ENCODE assay signal across 8 cellular contexts in genomic region chr6:25006565-25007001, GRCh38.
DNase-seq lines count a peak whose midpoint lies in the region; ATAC-seq and TF ChIP-seq lines count a peak whose summit lies in the region.

No MANE protein-coding gene starts in this region.

- H3K4me3 ChIP-seq in LNCaP clone FGC (ENCODE audit: low read depth, low read length) (no peak overlapping the region), cardiac muscle cell (no peak overlapping the region), skeletal muscle tissue (ENCODE audit: low read length in 3 of 3) (no peak overlapping the region)

- H3K27ac ChIP-seq in cardiac muscle cell (peak overlapping the region; percentile 64), skeletal muscle tissue (ENCODE audit: low read depth, low read length) (peak overlapping the region; percentile 45)

- H3K4me3 Mint-ChIP-seq in activated T-helper 17 cell treated with anti-CD3 and anti-CD28 coated beads, Interleukin-2, amount 50 U/mL, for 72 hours, result peak overlapping the region; percentile 78

- H3K27me3 ChIP-seq in cardiac muscle cell, result no peaks in the 10 kb centered on the region
- no peaks in the 10 kb centered on the region for H3K27me3 ChIP-seq in skeletal muscle tissue (ENCODE audit: control insufficient read depth in 3 of 3, insufficient read depth in 3 of 3, low read length in 3 of 3)

- H3K9me3 ChIP-seq in cardiac muscle cell (ENCODE audit: low read depth) (no peaks in the 10 kb centered on the region), skeletal muscle tissue (ENCODE audit: control insufficient read depth in 3 of 3, low read length in 3 of 3) (no peaks in the 10 kb centered on the region)

- DNase-seq in LNCaP clone FGC (ENCODE audit: low read depth) (peak; percentile 60), cardiac muscle cell (ENCODE audit: low read depth in 1 of 2, low spot score in 1 of 2) (peak in 1 of 2 donors; percentile 83), EL (no peak)

- ATAC-seq in GM18511 (IDR thresholded peaks at IDR 0.05; ENCODE audit: unreplicated experiment) (peak; percentile 64), HG02798 (IDR thresholded peaks at IDR 0.05; ENCODE audit: poor library complexity, unreplicated experiment) (no peak), HG03025 (IDR thresholded peaks at IDR 0.05; ENCODE audit: low FRiP score, unreplicated experiment) (no peak)
- ATAC-seq in activated T-helper 17 cell treated with anti-CD3 and anti-CD28 coated beads, Interleukin-2, amount 50 U/mL, for 72 hours (replicated peaks), result peak; percentile 65

- peaks cover 6% of the 10 kb centered on the region for H3K36me3 Mint-ChIP-seq in activated T-helper 17 cell treated with anti-CD3 and anti-CD28 coated beads, Interleukin-2, amount 50 U/mL, for 72 hours (ENCODE audit: low read depth)

- TF ChIP-seq CTCF in LNCaP clone FGC (IDR thresholded peaks at IDR 0.05; ENCODE audit: control insufficient read depth, extremely low read depth, insufficient read depth) (no peak), cardiac muscle cell (IDR thresholded peaks at IDR 0.05; ENCODE audit: low read depth, low read length) (no peak)

- peaks cover 61% of the 10 kb centered on the region for H3K4me1 Mint-ChIP-seq in activated T-helper 17 cell treated with anti-CD3 and anti-CD28 coated beads, Interleukin-2, amount 50 U/mL, for 72 hours

- peaks cover 12% of the 10 kb centered on the region for H3K4me1 ChIP-seq in cardiac muscle cell (ENCODE audit: low read depth)
- H3K4me1 ChIP-seq in skeletal muscle tissue (ENCODE audit: control insufficient read depth in 3 of 3, insufficient read depth in 3 of 3, low read length in 3 of 3), result peaks cover 0 to 9% (median 5%) of the 10 kb centered on the region in 3 donors

- H3K9me3 Mint-ChIP-seq in activated T-helper 17 cell treated with anti-CD3 and anti-CD28 coated beads, Interleukin-2, amount 50 U/mL, for 72 hours, result no peaks in the 10 kb centered on the region

- H3K9ac ChIP-seq in skeletal muscle tissue (ENCODE audit: low read depth in 1 of 3, low read length in 3 of 3), result no peak overlapping the region

- peak overlapping the region; percentile 94 for H3K27ac Mint-ChIP-seq in activated T-helper 17 cell treated with anti-CD3 and anti-CD28 coated beads, Interleukin-2, amount 50 U/mL, for 72 hours

- H3K36me3 ChIP-seq in cardiac muscle cell (no peaks in the 10 kb centered on the region), skeletal muscle tissue (ENCODE audit: control insufficient read depth in 3 of 3, insufficient read depth in 3 of 3, low read length in 3 of 3) (no peaks in the 10 kb centered on the region)

- H3K27me3 Mint-ChIP-seq in activated T-helper 17 cell treated with anti-CD3 and anti-CD28 coated beads, Interleukin-2, amount 50 U/mL, for 72 hours, result no peaks in the 10 kb centered on the region

Comparison
In these comparisons a context has a peak if more than half of its experiments do, and no peak if none do; other contexts are left out.
1. ATAC-seq: peak in GM18511 (single experiment) and activated T-helper 17 cell treated with anti-CD3 and anti-CD28 coated beads, Interleukin-2, amount 50 U/mL, for 72 hours (single experiment); none in HG02798 (single experiment) and HG03025 (single experiment).